ENCODE assay signal across 11 cellular contexts in the genomic region with DNA sequence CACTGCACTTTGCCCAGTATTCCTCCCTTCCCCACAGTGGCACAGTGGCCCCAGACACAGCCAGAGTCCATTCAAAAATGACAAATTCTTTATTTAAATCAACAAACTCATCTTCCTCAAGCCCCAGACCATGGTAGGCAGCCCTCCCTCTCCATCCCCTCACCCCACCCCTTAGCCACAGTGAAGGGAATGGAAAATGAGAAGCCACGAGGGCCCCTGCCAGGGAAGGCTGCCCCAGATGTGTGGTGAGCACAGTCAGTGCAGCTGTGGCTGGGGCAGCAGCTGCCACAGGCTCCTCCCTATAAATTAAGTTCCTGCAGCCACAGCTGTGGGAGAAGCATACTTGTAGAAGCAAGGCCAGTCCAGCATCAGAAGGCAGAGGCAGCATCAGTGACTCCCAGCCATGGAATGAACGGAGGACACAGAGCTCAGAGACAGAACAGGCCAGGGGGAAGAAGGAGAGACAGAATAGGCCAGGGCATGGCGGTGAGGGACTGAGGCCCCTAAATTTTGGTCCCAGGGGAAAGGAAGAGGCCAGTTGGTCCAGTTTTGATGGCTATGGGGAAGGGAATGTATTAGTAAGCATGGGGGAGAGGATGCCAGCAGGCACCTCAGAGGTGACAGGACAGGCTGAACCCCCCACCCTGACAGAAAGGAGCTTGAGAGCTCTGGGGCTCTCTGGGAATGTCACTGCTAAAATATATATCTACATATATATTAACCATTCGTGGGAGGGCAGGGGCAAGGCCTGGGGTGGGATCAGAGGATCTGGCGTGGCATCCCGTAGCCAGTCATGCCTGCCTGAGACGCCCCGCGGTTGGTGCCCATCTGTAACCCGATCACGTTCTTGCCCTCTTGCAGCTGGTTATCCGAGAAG. TPM values are rescaled to one million over a fixed set of nuclear protein-coding genes. Genes with fewer than 3 reads are reported as not detected.
DNase-seq lines count a peak whose midpoint lies in the region; ATAC-seq, FAIRE-seq and TF ChIP-seq lines count a peak whose summit lies in the region.
"Had no signal": no experiment of that assay in that cellular context is flagged by ENCODE, and none has a peak within 500 bp of the region (broad histone marks: within the 10 kb centered on the region; RNA-seq: fewer than 3 reads in every experiment).

No MANE protein-coding gene starts in this region.

- in situ Hi-C loops in IMR-90 (cut with MboI; ENCODE audit: low sequenced_read_pairs): no loop called here

- 0 out of 2 replicates have a peak overlapping the region, but pooled peaks have one; percentile 8 for H2BK20ac ChIP-seq in IMR-90 (ENCODE audit: low read depth, low read length)

- H3K9me3 ChIP-seq in A549 (no peaks in the 10 kb centered on the region), IMR-90 (ENCODE audit: control insufficient read depth, insufficient read depth, low read length) (no peaks in the 10 kb centered on the region), thyroid gland (no peaks in the 10 kb centered on the region), esophagus muscularis mucosa (no peaks in the 10 kb centered on the region)

- H3K36me3 Mint-ChIP-seq in activated naive CD8-positive, alpha-beta T cell treated with anti-CD3 and anti-CD28 coated beads, Interleukin-2, amount 50 U/mL, for 24 hours (ENCODE audit: low read depth): peaks cover 60% of the 10 kb centered on the region
- peaks cover 13 to 22% of the 10 kb centered on the region in 2 donors for H3K36me3 Mint-ChIP-seq in naive B cell

- no peak overlapping the region for H2AFZ ChIP-seq in IMR-90 (replicated peaks; ENCODE audit: low read length, poor library complexity)

- H3K9me3 Mint-ChIP-seq in activated naive CD8-positive, alpha-beta T cell treated with anti-CD3 and anti-CD28 coated beads, Interleukin-2, amount 50 U/mL, for 24 hours: no peaks in the 10 kb centered on the region
- no peaks in the 10 kb centered on the region for H3K9me3 Mint-ChIP-seq in naive B cell

- CTCF ChIA-PET in A549 (lab: Yijun Ruan, JAX): interaction anchor here (0.9 to 1.7 kb wide), 3 partner anchors 26 to 89 kb away, joined by 3 to 7 read pairs (median 3); no protein-coding TSS in a partner anchor
- CTCF ChIA-PET in IMR-90 (lab: Yijun Ruan, JAX): interaction anchor here (0.5 kb wide), 1 partner anchor 88 kb away, joined by 4 read pairs; no protein-coding TSS in a partner anchor

- H3K14ac ChIP-seq in IMR-90 (replicated peaks; ENCODE audit: low read depth, low read length): peak overlapping the region; percentile 5; the same call in 1 of the 2 replicates

- H3K18ac ChIP-seq in IMR-90 (ENCODE audit: low read depth, low read length): peak overlapping the region; percentile 66; the same call in 1 of the 2 replicates

- H3K9ac ChIP-seq in IMR-90 (ENCODE audit: low read depth, low read length): no peak overlapping the region

- H3K4me2 ChIP-seq in A549 (peak overlapping the region; percentile 66), IMR-90 (ENCODE audit: low read depth, low read length) (no peak overlapping the region)

- TSS peak; percentile 65 for BruUV-seq in IMR-90 (replicated peaks; lab: Mats Ljungman, UMichigan)

- H3K27ac ChIP-seq in A549 (peak overlapping the region; percentile 76 to 87; a peak in 4 of 6 replicates), IMR-90 (ENCODE audit: insufficient read depth, low read length) (peak overlapping the region; percentile 16), thyroid gland (no peak overlapping the region), esophagus muscularis mucosa (replicated peaks in 1 of 4) (no peak overlapping the region)

- peaks cover 47% of the 10 kb centered on the region for H3K9me1 ChIP-seq in IMR-90 (ENCODE audit: insufficient read depth, low read length)

- DNase-seq in A549 (ENCODE audit: low read depth in 1 of 2, low spot score in 1 of 2): no peak
- peak; percentile 67 for DNase-seq in IMR-90
- no peak for DNase-seq in activated naive CD8-positive, alpha-beta T cell treated with anti-CD3 and anti-CD28 coated beads, Interleukin-2, amount 50 U/mL, for 24 hours
- no peak for DNase-seq in naive B cell
- DNase-seq in thyroid gland: no peak
- DNase-seq in NCI-H524 (lab: John Stamatoyannopoulos, UW): no peak
- no peak for DNase-seq in germinal center (ENCODE audit: low spot score)
- DNase-seq in esophagus muscularis mucosa (ENCODE audit: extremely low spot score): no peak
- DNase-seq: activated CD4-positive, alpha-beta T cell treated with anti-CD3 and anti-CD28 coated beads for 48 hours; central memory CD4-positive, alpha-beta T cell; retina had no signal

- TF ChIP-seq CTCF in A549 (IDR thresholded peaks at IDR 0.05) (no peak), IMR-90 (conservative IDR thresholded peaks at IDR 0.05; ENCODE audit: low read depth, low read length) (no peak), thyroid gland (IDR thresholded peaks at IDR 0.05) (no peak), esophagus muscularis mucosa (IDR thresholded peaks at IDR 0.05) (no peak)

- no peak overlapping the region for H2AK9ac ChIP-seq in IMR-90 (replicated peaks; ENCODE audit: low read depth, low read length, poor library complexity)

- no peak for TF ChIP-seq RAD21 in A549 (conservative IDR thresholded peaks at IDR 0.05 in 1 of 2, IDR thresholded peaks at IDR 0.05 in 1 of 2)
- TF ChIP-seq RAD21 in IMR-90 (IDR thresholded peaks at IDR 0.05; ENCODE audit: low read length): no peak

- H3K4ac ChIP-seq in IMR-90 (ENCODE audit: low read depth, low read length): peak overlapping the region; percentile 47

- 0 out of 4 replicates have a peak overlapping the region, but pooled peaks of 1 of the 2 experiments have one; percentile 10 for H4K8ac ChIP-seq in IMR-90 (ENCODE audit: low read depth in 2 of 2, low read length in 2 of 2)

- TF ChIP-seq POLR2A in A549 (IDR thresholded peaks at IDR 0.05; ENCODE audit: low read length) (no peak), IMR-90 (IDR thresholded peaks at IDR 0.05; ENCODE audit: low read depth, low read length) (no peak), thyroid gland (IDR thresholded peaks at IDR 0.05) (no peak), esophagus muscularis mucosa (IDR thresholded peaks at IDR 0.05; ENCODE audit: low read depth) (no peak)

- H3K23ac ChIP-seq in IMR-90 (ENCODE audit: low read depth, low read length): peak overlapping the region; percentile 72; the same call in 1 of the 2 replicates

- dilution Hi-C loops in IMR-90 (cut with HindIII; ENCODE audit: low sequenced_read_pairs, unreplicated experiment): no loop called here

- H3K36me3 ChIP-seq in IMR-90 (ENCODE audit: control insufficient read depth, insufficient read depth, low read length): peaks cover 37% of the 10 kb centered on the region
- H3K36me3 ChIP-seq in thyroid gland: peaks cover 20 to 30% of the 10 kb centered on the region in 2 donors
- H3K36me3 ChIP-seq in esophagus muscularis mucosa: peaks cover 31 to 55% (median 44%) of the 10 kb centered on the region in 4 donors

- POLR2A ChIA-PET in A549 (lab: Yijun Ruan, JAX): no interaction called here
- POLR2A ChIA-PET in IMR-90 (lab: Charles Lee; ENCODE audit: unreplicated experiment): no interaction called here

- H2BK120ac ChIP-seq in IMR-90 (ENCODE audit: low read depth, low read length): no peak overlapping the region

- H4K5ac ChIP-seq in IMR-90 (ENCODE audit: low read depth, low read length): no peak overlapping the region

- peaks cover 98% of the 10 kb centered on the region for H3K4me1 ChIP-seq in A549
- peaks cover 39% of the 10 kb centered on the region for H3K4me1 ChIP-seq in IMR-90 (ENCODE audit: control insufficient read depth, insufficient read depth, low read length)
- peaks cover 6 to 43% of the 10 kb centered on the region in 2 donors for H3K4me1 ChIP-seq in thyroid gland
- peaks cover 57 to 83% (median 74%) of the 10 kb centered on the region in 4 donors for H3K4me1 ChIP-seq in esophagus muscularis mucosa

- no peak overlapping the region for H3K56ac ChIP-seq in IMR-90 (ENCODE audit: extremely low read depth, insufficient read depth, low read length)

- H2AK5ac ChIP-seq in IMR-90 (ENCODE audit: low read depth, low read length): peak overlapping the region; percentile 61; the same call in 1 of the 2 replicates

- H4K91ac ChIP-seq in IMR-90 (ENCODE audit: insufficient read depth, low read depth, low read length): no peak overlapping the region

- H3K4me1 Mint-ChIP-seq in activated naive CD8-positive, alpha-beta T cell treated with anti-CD3 and anti-CD28 coated beads, Interleukin-2, amount 50 U/mL, for 24 hours: peaks cover 65% of the 10 kb centered on the region
- peaks cover 65 to 82% (median 74%) of the 10 kb centered on the region in 3 donors for H3K4me1 Mint-ChIP-seq in naive B cell

- intact Hi-C loops in IMR-90 (cut with micrococcal nuclease): no loop called here
- intact Hi-C loops in thyroid gland (cut with DNase I): no loop called here
- intact Hi-C loops in esophagus muscularis mucosa (cut with DNase I): no loop called here

- H2BK5ac ChIP-seq in IMR-90 (ENCODE audit: low read depth, low read length, poor library complexity, severe bottlenecking): peak overlapping the region; percentile 42

- peaks cover 77% of the 10 kb centered on the region for H4K20me1 ChIP-seq in IMR-90 (ENCODE audit: insufficient read depth, low read length)

- no peak for FAIRE-seq in A549 (lab: Jason Lieb, UNC)

- H3K27me3 ChIP-seq in IMR-90 (ENCODE audit: control insufficient read depth, insufficient read depth, low read length) (no peaks in the 10 kb centered on the region), thyroid gland (no peaks in the 10 kb centered on the region), esophagus muscularis mucosa (no peaks in the 10 kb centered on the region)

- no peak overlapping the region for H2BK15ac ChIP-seq in IMR-90 (ENCODE audit: low read depth, low read length)

- H3K27me3 Mint-ChIP-seq in activated naive CD8-positive, alpha-beta T cell treated with anti-CD3 and anti-CD28 coated beads, Interleukin-2, amount 50 U/mL, for 24 hours: no peaks in the 10 kb centered on the region
- no peaks in the 10 kb centered on the region for H3K27me3 Mint-ChIP-seq in naive B cell

- peaks cover 9 to 77% of the 10 kb centered on the region in 2 experiments for H3K79me1 ChIP-seq in IMR-90 (ENCODE audit: low read depth in 1 of 2, low read length in 2 of 2)

- no peak for TF ChIP-seq EP300 in A549 (IDR thresholded peaks at IDR 0.05)
- TF ChIP-seq EP300 in esophagus muscularis mucosa (IDR thresholded peaks at IDR 0.05): no peak

- H3K4me3 Mint-ChIP-seq in activated naive CD8-positive, alpha-beta T cell treated with anti-CD3 and anti-CD28 coated beads, Interleukin-2, amount 50 U/mL, for 24 hours: no peak overlapping the region
- peak overlapping the region in 2 of 8 donors; percentile 1 to 72 for H3K4me3 Mint-ChIP-seq in naive B cell

- H3K4me3 ChIP-seq in A549: no peak overlapping the region
- no peak overlapping the region for H3K4me3 ChIP-seq in IMR-90 (ENCODE audit: insufficient read depth, low read depth, low read length)
- H3K4me3 ChIP-seq in thyroid gland (replicated peaks in 1 of 3): no peak overlapping the region
- no peak overlapping the region for H3K4me3 ChIP-seq in esophagus muscularis mucosa

- ATAC-seq in A549 (no peak), IMR-90 (ENCODE audit: low read depth) (peak; percentile 30), naive B cell (ENCODE audit: low read depth in 2 of 2) (no peak)
- ATAC-seq in activated naive CD8-positive, alpha-beta T cell treated with anti-CD3 and anti-CD28 coated beads, Interleukin-2, amount 50 U/mL, for 24 hours: peak; percentile 33

- H3K27ac Mint-ChIP-seq in activated naive CD8-positive, alpha-beta T cell treated with anti-CD3 and anti-CD28 coated beads, Interleukin-2, amount 50 U/mL, for 24 hours: peak overlapping the region; percentile 63
- peak overlapping the region; percentile 85 to 100 (median 94) for H3K27ac Mint-ChIP-seq in naive B cell

- 81% methylated on average over 12 of the region's 12 CpGs for WGBS in A549 (ENCODE audit: missing lambda C conversion rate)
- WGBS in IMR-90 (ENCODE audit: extremely low coverage in 2 of 2, insufficient read length in 1 of 2), 2 experiments: no CpG with 5 or more reads among the region's 12 CpGs
- WGBS in thyroid gland, 2 donors: 85 to 91% methylated on average over 12 of the region's 12 CpGs
- WGBS in esophagus muscularis mucosa: 87% methylated on average over 12 of the region's 12 CpGs

RNA-seq across cellular contexts. Expression of a gene that starts 7.0 kb away (rescaled TPM):
- polyA plus RNA-seq in A549 (2011; rRNA removed) (533 and 536 TPM in 2 replicates), A549 (2017; fragmentation: RNase III; extraction: RNeasy Plus Mini Kit Qiagen cat#74134 plus additional on column Dnase treatment) (781 to 811 TPM (median 806 TPM) in 3 replicates), IMR-90 (2012; rRNA removed) (634 and 646 TPM in 2 replicates), naive B cell (ENCODE audit: low read depth in 6 of 6) (1,000 to 10,000 TPM; 1,235 to 1,676 (median 1,380) TPM)
- 1,020 and 1,221 TPM in 2 replicates for polyA plus RNA-seq in A549 (2012; cell fraction: cytosol; rRNA removed)
- 1,181 and 1,326 TPM in 2 replicates for polyA plus RNA-seq in A549 (2012; cell fraction: nucleus; rRNA removed)
- polyA minus RNA-seq in A549 (2011; rRNA and poly(A)+ RNA removed): 437 and 484 TPM in 2 replicates
- total RNA-seq in IMR-90 (2012; rRNA removed) (365 and 440 TPM in 2 replicates), thyroid gland (100 to 1,000 TPM; 104 to 170 (median 151) TPM), esophagus muscularis mucosa (100 to 1,000 TPM; 125 to 276 (median 228) TPM)
- polyA plus RNA-seq in IMR-90 (2012; cell fraction: cytosol; rRNA removed): 328 and 686 TPM in 2 replicates
- 327 and 351 TPM in 2 replicates for polyA plus RNA-seq in IMR-90 (2012; cell fraction: nucleus; rRNA removed; ENCODE audit: low replicate concordance)

RNA-seq across cellular contexts. Expression of a gene that starts 18.3 kb away (rescaled TPM):
- 0.50 and 0.67 TPM in 2 replicates for polyA plus RNA-seq in A549 (2011; rRNA removed)
- 0.31 and 0.46 TPM in 2 replicates for polyA plus RNA-seq in A549 (2012; cell fraction: cytosol; rRNA removed)
- 0.40 and 0.86 TPM in 2 replicates for polyA plus RNA-seq in A549 (2012; cell fraction: nucleus; rRNA removed)
- 0.76 to 0.89 TPM (median 0.87 TPM) in 3 replicates for polyA plus RNA-seq in A549 (2017; fragmentation: RNase III; extraction: RNeasy Plus Mini Kit Qiagen cat#74134 plus additional on column Dnase treatment)
- 0.39 TPM in 1 of 2 replicates, not detected in the other for polyA minus RNA-seq in A549 (2011; rRNA and poly(A)+ RNA removed)
- 0.56 and 0.72 TPM in 2 replicates for total RNA-seq in IMR-90 (2012; rRNA removed)
- 0.51 and 0.55 TPM in 2 replicates for polyA plus RNA-seq in IMR-90 (2012; rRNA removed)
- 0.14 and 0.71 TPM in 2 replicates for polyA plus RNA-seq in IMR-90 (2012; cell fraction: cytosol; rRNA removed)
- 0.63 and 1.3 TPM in 2 replicates for polyA plus RNA-seq in IMR-90 (2012; cell fraction: nucleus; rRNA removed; ENCODE audit: low replicate concordance)
- under 1 TPM in 5 of 6 donors, not detected in 1; 0.29 to 0.93 (median 0.41) TPM for polyA plus RNA-seq in naive B cell (ENCODE audit: low read depth in 6 of 6)
- under 1 TPM in 2 of 4 donors, not detected in 2; 0.56 to 0.94 TPM for total RNA-seq in thyroid gland
- total RNA-seq in esophagus muscularis mucosa: under 1 TPM in 2 of 4 donors, not detected in 2; 0.17 to 0.32 TPM

RNA-seq across cellular contexts. Expression of a gene that starts 27.1 kb away (rescaled TPM):
- polyA plus RNA-seq in A549 (2011; rRNA removed) (0.05 and 0.06 TPM in 2 replicates), A549 (2017; fragmentation: RNase III; extraction: RNeasy Plus Mini Kit Qiagen cat#74134 plus additional on column Dnase treatment) (0.49 to 0.54 TPM (median 0.50 TPM) in 3 replicates), IMR-90 (2012; rRNA removed) (0.05 and 0.07 TPM in 2 replicates), naive B cell (ENCODE audit: low read depth in 6 of 6) (under 1 TPM in 4 of 6 donors, not detected in 2; 0.16 to 0.97 (median 0.41) TPM)
- 0.26 and 0.34 TPM in 2 replicates for polyA plus RNA-seq in A549 (2012; cell fraction: cytosol; rRNA removed)
- 1.0 and 1.2 TPM in 2 replicates for polyA plus RNA-seq in A549 (2012; cell fraction: nucleus; rRNA removed)
- polyA minus RNA-seq in A549 (2011; rRNA and poly(A)+ RNA removed): 0.10 and 0.12 TPM in 2 replicates
- total RNA-seq in IMR-90 (2012; rRNA removed) (not detected in 2 replicates), thyroid gland (1 to 10 TPM in 3 of 4 donors, under 1 TPM in 1; 0.71 to 1.9 (median 1.4) TPM), esophagus muscularis mucosa (under 1 TPM in 2 of 4 donors, not detected in 2; 0.17 to 0.23 TPM)
- polyA plus RNA-seq in IMR-90 (2012; cell fraction: cytosol; rRNA removed): 0.02 and 0.05 TPM in 2 replicates
- 0.07 and 0.29 TPM in 2 replicates for polyA plus RNA-seq in IMR-90 (2012; cell fraction: nucleus; rRNA removed; ENCODE audit: low replicate concordance)

RNA-seq across cellular contexts. Expression of a gene that starts 35.8 kb away (rescaled TPM):
- 0.21 and 0.25 TPM in 2 replicates for polyA plus RNA-seq in A549 (2011; rRNA removed)
- 0.08 and 0.14 TPM in 2 replicates for polyA plus RNA-seq in A549 (2012; cell fraction: cytosol; rRNA removed)
- polyA plus RNA-seq in A549 (2012; cell fraction: nucleus; rRNA removed): 0.08 and 0.27 TPM in 2 replicates
- 0.16 to 0.28 TPM (median 0.22 TPM) in 3 replicates for polyA plus RNA-seq in A549 (2017; fragmentation: RNase III; extraction: RNeasy Plus Mini Kit Qiagen cat#74134 plus additional on column Dnase treatment)
- polyA minus RNA-seq in A549 (2011; rRNA and poly(A)+ RNA removed): 0.54 and 0.78 TPM in 2 replicates
- 0.18 and 0.28 TPM in 2 replicates for total RNA-seq in IMR-90 (2012; rRNA removed)
- 0.27 and 0.67 TPM in 2 replicates for polyA plus RNA-seq in IMR-90 (2012; rRNA removed)
- polyA plus RNA-seq in IMR-90 (2012; cell fraction: cytosol; rRNA removed): 0.14 and 0.19 TPM in 2 replicates
- polyA plus RNA-seq in IMR-90 (2012; cell fraction: nucleus; rRNA removed; ENCODE audit: low replicate concordance): 0.07 TPM in 1 of 2 replicates, not detected in the other
- polyA plus RNA-seq in naive B cell (ENCODE audit: low read depth in 6 of 6): not detected
- total RNA-seq in thyroid gland: not detected
- not detected for total RNA-seq in esophagus muscularis mucosa

RNA-seq across cellular contexts. Expression of a gene that starts 55.8 kb away (rescaled TPM):
- polyA plus RNA-seq in A549 (2011; rRNA removed) (0.04 TPM in 1 of 2 replicates, not detected in the other), A549 (2017; fragmentation: RNase III; extraction: RNeasy Plus Mini Kit Qiagen cat#74134 plus additional on column Dnase treatment) (0.05 to 0.09 TPM in 2 of 3 replicates, not detected in the other), IMR-90 (2012; rRNA removed) (not detected in 2 replicates), naive B cell (ENCODE audit: low read depth in 6 of 6) (not detected)
- 0.05 and 0.07 TPM in 2 replicates for polyA plus RNA-seq in A549 (2012; cell fraction: cytosol; rRNA removed)
- 0.14 and 0.15 TPM in 2 replicates for polyA plus RNA-seq in A549 (2012; cell fraction: nucleus; rRNA removed)
- polyA minus RNA-seq in A549 (2011; rRNA and poly(A)+ RNA removed): not detected in 2 replicates
- total RNA-seq in IMR-90 (2012; rRNA removed) (not detected in 2 replicates), thyroid gland (under 1 TPM in 1 of 4 donors, not detected in 3; 0.11 TPM), esophagus muscularis mucosa (not detected)
- 0.05 TPM in 1 of 2 replicates, not detected in the other for polyA plus RNA-seq in IMR-90 (2012; cell fraction: cytosol; rRNA removed)
- polyA plus RNA-seq in IMR-90 (2012; cell fraction: nucleus; rRNA removed; ENCODE audit: low replicate concordance): 0.05 and 0.37 TPM in 2 replicates

Comparison
In these comparisons a context has a peak if more than half of its experiments do, and no peak if none do; other contexts are left out.
1. ATAC-seq: peak in IMR-90 (single experiment) and activated naive CD8-positive, alpha-beta T cell treated with anti-CD3 and anti-CD28 coated beads, Interleukin-2, amount 50 U/mL, for 24 hours (single experiment); none in A549 (0 of 2) and naive B cell (0 of 2).
2. H3K27ac ChIP-seq: peak in A549 (2 of 2) and IMR-90 (single experiment); none in thyroid gland (0 of 3) and esophagus muscularis mucosa (0 of 4).